ENCODE assay signal across 8 cellular contexts in the genomic region with DNA sequence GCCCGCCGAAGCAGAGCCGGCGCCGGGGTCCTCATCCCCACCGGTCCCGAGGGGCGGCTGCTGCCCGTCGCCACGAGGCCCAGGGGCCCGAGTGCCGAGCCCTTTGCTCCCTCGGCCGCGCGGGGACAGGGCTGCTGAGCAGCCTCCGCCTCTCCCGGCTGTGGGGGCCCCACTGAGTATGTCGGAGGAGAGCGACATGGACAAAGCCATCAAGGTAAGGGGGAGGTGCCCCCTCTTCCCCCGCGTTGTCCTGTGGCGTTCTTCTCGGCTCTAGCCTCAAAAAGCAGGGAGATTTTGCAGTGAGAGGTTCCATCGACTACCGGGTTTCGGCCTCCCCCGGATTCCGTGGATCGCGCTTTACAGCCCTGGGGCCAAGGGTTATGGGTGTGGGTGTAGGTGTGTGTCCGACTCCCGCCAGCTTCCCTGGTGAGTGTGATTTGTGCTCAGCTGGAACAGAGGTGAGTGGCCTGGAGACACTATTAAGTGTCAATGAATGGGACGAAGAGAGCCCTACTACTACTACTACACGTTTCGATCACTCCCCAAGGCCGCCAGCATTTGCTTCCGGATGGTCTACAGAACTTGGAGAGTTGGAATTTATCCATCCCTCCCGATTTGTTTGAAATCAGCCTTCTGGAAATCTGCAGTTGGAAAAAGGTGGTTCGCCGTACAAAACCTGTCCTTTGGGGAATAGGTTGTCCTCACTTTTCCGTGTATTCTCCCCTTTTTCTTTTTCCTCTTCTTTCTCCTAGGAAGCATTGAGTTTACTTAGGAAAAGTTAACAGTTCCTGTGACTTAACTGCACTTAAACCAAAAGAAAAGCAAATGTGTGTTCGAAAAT. TPM values are rescaled to one million over a fixed set of nuclear protein-coding genes. Genes with fewer than 3 reads are reported as not detected.
DNase-seq lines count a peak whose midpoint lies in the region; ATAC-seq and TF ChIP-seq lines count a peak whose summit lies in the region.

No MANE protein-coding gene starts in this region.

- WGBS in hepatocyte (ENCODE audit: low lambda C conversion rate, missing lambda C conversion rate), result 3% methylated on average over 44 of the region's 44 CpGs

- H3K27me3 ChIP-seq in GM23338 (ENCODE audit: insufficient read depth), result no peaks in the 10 kb centered on the region
- no peaks in the 10 kb centered on the region for H3K27me3 ChIP-seq in MG63
- H3K27me3 ChIP-seq in hepatocyte, result no peaks in the 10 kb centered on the region
- no peaks in the 10 kb centered on the region for H3K27me3 ChIP-seq in skeletal muscle tissue (ENCODE audit: control insufficient read depth in 3 of 3, insufficient read depth in 3 of 3, low read length in 3 of 3)

- TF ChIP-seq CTCF in GM23338 (conservative IDR thresholded peaks at IDR 0.05; ENCODE audit: low read depth in 2 of 2), result no peak
- TF ChIP-seq CTCF in hepatocyte (IDR thresholded peaks at IDR 0.05; ENCODE audit: poor library complexity), result no peak

- no peaks in the 10 kb centered on the region for H3K9me2 ChIP-seq in GM23338 (ENCODE audit: insufficient read depth)
- H3K9me2 ChIP-seq in hepatocyte (replicated peaks; ENCODE audit: insufficient read depth), result no peaks in the 10 kb centered on the region

- peaks cover 10% of the 10 kb centered on the region for H3K36me3 ChIP-seq in GM23338 (ENCODE audit: insufficient read depth)
- H3K36me3 ChIP-seq in MG63, result peaks cover 44% of the 10 kb centered on the region
- no peaks in the 10 kb centered on the region for H3K36me3 ChIP-seq in hepatocyte (replicated peaks; ENCODE audit: insufficient read depth, low read depth)
- H3K36me3 ChIP-seq in skeletal muscle tissue (ENCODE audit: control insufficient read depth in 3 of 3, insufficient read depth in 3 of 3, low read length in 3 of 3), result peaks cover 4 to 9% (median 7%) of the 10 kb centered on the region in 3 donors

- DNase-seq in ELR (ENCODE audit: low read depth) (peak; percentile 49), GM23338 (ENCODE audit: low spot score) (peak; percentile 32), MG63 (peak; percentile 35), hepatocyte (ENCODE audit: low spot score) (peak; percentile 55), putamen (ENCODE audit: low spot score) (no peak), epidermal melanocyte (ENCODE audit: insufficient read length, low spot score) (no peak)
- peak; percentile 51 for DNase-seq in activated naive CD8-positive, alpha-beta T cell treated with anti-CD3 and anti-CD28 coated beads for 36 hours

- peak overlapping the region; percentile 65 to 98 (median 89) for H3K9ac ChIP-seq in skeletal muscle tissue (ENCODE audit: low read depth in 1 of 3, low read length in 3 of 3)

- H4K20me1 ChIP-seq in GM23338 (replicated peaks; ENCODE audit: insufficient read depth) (peaks cover 35% of the 10 kb centered on the region), hepatocyte (ENCODE audit: insufficient read depth, poor library complexity, severe bottlenecking) (peaks cover 5% of the 10 kb centered on the region)

- H3K4me2 ChIP-seq in GM23338, result peak overlapping the region; percentile 98
- peak overlapping the region; percentile 92 for H3K4me2 ChIP-seq in hepatocyte

- peak overlapping the region; percentile 100 for H3K4me3 Mint-ChIP-seq in GM23338
- H3K4me3 Mint-ChIP-seq in activated naive CD8-positive, alpha-beta T cell treated with anti-CD3 and anti-CD28 coated beads for 36 hours, result peak overlapping the region; percentile 96

- peak overlapping the region; percentile 99 for H3K27ac Mint-ChIP-seq in GM23338
- H3K27ac Mint-ChIP-seq in activated naive CD8-positive, alpha-beta T cell treated with anti-CD3 and anti-CD28 coated beads for 36 hours, result peak overlapping the region; percentile 88

- H3K27ac ChIP-seq in GM23338 (ENCODE audit: low read depth) (peak overlapping the region; percentile 95), hepatocyte (peak overlapping the region; percentile 99), skeletal muscle tissue (ENCODE audit: low read depth, low read length) (peak overlapping the region; percentile 95)

- peak overlapping the region; percentile 91 for H3K4me3 ChIP-seq in GM23338
- H3K4me3 ChIP-seq in MG63, result peak overlapping the region; percentile 78
- peak overlapping the region; percentile 47 for H3K4me3 ChIP-seq in hepatocyte
- peak overlapping the region; percentile 82 to 92 (median 82) for H3K4me3 ChIP-seq in skeletal muscle tissue (ENCODE audit: low read length in 3 of 3)

- 0 out of 2 replicates have a peak overlapping the region, but pooled peaks have one; percentile 63 for H2AFZ ChIP-seq in GM23338
- peak overlapping the region; percentile 61 for H2AFZ ChIP-seq in hepatocyte

- H3K27me3 Mint-ChIP-seq in GM23338 (ENCODE audit: insufficient read depth, low read depth, poor library complexity), result peaks cover 22% of the 10 kb centered on the region
- no peaks in the 10 kb centered on the region for H3K27me3 Mint-ChIP-seq in activated naive CD8-positive, alpha-beta T cell treated with anti-CD3 and anti-CD28 coated beads for 36 hours

- H3K9me3 ChIP-seq in MG63 (no peaks in the 10 kb centered on the region), hepatocyte (ENCODE audit: low read depth) (no peaks in the 10 kb centered on the region), skeletal muscle tissue (ENCODE audit: control insufficient read depth in 3 of 3, low read length in 3 of 3) (no peaks in the 10 kb centered on the region)

- peak; percentile 37 for ATAC-seq in GM23338

- H3K79me2 ChIP-seq in GM23338 (replicated peaks; ENCODE audit: insufficient read depth) (peaks cover 83% of the 10 kb centered on the region), hepatocyte (peaks cover 77% of the 10 kb centered on the region)

- peaks cover 22% of the 10 kb centered on the region for H3F3A ChIP-seq in GM23338 (replicated peaks; ENCODE audit: low read depth)

- peaks cover 22% of the 10 kb centered on the region for H3K4me1 Mint-ChIP-seq in GM23338
- peaks cover 33% of the 10 kb centered on the region for H3K4me1 Mint-ChIP-seq in activated naive CD8-positive, alpha-beta T cell treated with anti-CD3 and anti-CD28 coated beads for 36 hours

- H3K4me1 ChIP-seq in GM23338 (ENCODE audit: insufficient read depth) (peaks cover 20% of the 10 kb centered on the region), hepatocyte (ENCODE audit: insufficient read depth) (peaks cover 21% of the 10 kb centered on the region), skeletal muscle tissue (ENCODE audit: control insufficient read depth in 3 of 3, insufficient read depth in 3 of 3, low read length in 3 of 3) (peaks cover 29 to 42% (median 30%) of the 10 kb centered on the region in 3 donors)

- H3K9me3 Mint-ChIP-seq in GM23338, result no peaks in the 10 kb centered on the region
- no peaks in the 10 kb centered on the region for H3K9me3 Mint-ChIP-seq in activated naive CD8-positive, alpha-beta T cell treated with anti-CD3 and anti-CD28 coated beads for 36 hours

- peaks cover 54% of the 10 kb centered on the region for H3K36me3 Mint-ChIP-seq in GM23338 (ENCODE audit: low read depth)
- peaks cover 57% of the 10 kb centered on the region for H3K36me3 Mint-ChIP-seq in activated naive CD8-positive, alpha-beta T cell treated with anti-CD3 and anti-CD28 coated beads for 36 hours

TF ChIP-seq in GM23338, 12 proteins besides CTCF, POLR2A, EP300 and RAD21:
- TF ChIP-seq EZH2phosphoT487 (IDR thresholded peaks at IDR 0.05; ENCODE audit: unreplicated experiment) (no peak), CREB1 (CRISPR knock-in tag; IDR thresholded peaks at IDR 0.05; ENCODE audit: low read depth) (0 out of 2 replicates have a peak, but pooled peaks have one; percentile 22)

RNA-seq across cellular contexts. Expression of gene MAPKAPK5, which starts 0.7 kb away (rescaled TPM):
- 77.0 and 107 TPM in 2 replicates for total RNA-seq in GM23338 (2014; rRNA removed; shearing (Covaris generic))
- 39.6 and 41.5 TPM in 2 replicates for polyA plus RNA-seq in GM23338 (2016; fragmentation: Nextera tagmentation; extraction: Ambion mirVana)
- total RNA-seq in MG63 (2014; rRNA removed; shearing (Covaris generic); ENCODE audit: low replicate concordance), result 22.5 and 46.4 TPM in 2 replicates
- total RNA-seq in activated naive CD8-positive, alpha-beta T cell treated with anti-CD3 and anti-CD28 coated beads for 36 hours, result 10 to 100 TPM; 73.7 to 75.0 TPM
- total RNA-seq in hepatocyte, result 49.1 and 59.9 TPM in 2 replicates
- 35.0 and 45.1 TPM in 2 replicates for polyA plus RNA-seq in hepatocyte
- total RNA-seq in skeletal muscle tissue, result 24.0 TPM

Comparison
In these comparisons a context has a peak if more than half of its experiments do, and no peak if none do; other contexts are left out.
1. DNase-seq: peak in ELR (single experiment), GM23338 (single experiment), MG63 (single experiment), activated naive CD8-positive, alpha-beta T cell treated with anti-CD3 and anti-CD28 coated beads for 36 hours (single experiment) and hepatocyte (single experiment); none in putamen (single experiment) and epidermal melanocyte (single experiment).
2. Peak in every context shown above with its lines, with median percentiles within 50 percentile points of each other: H3K27ac ChIP-seq and H3K4me3 ChIP-seq.